12 cellular contexts compared by ENCODE assay signal in genomic region chr6:161101517-161101916, GRCh38.
DNase-seq lines count a peak whose midpoint lies in the region; TF ChIP-seq lines count a peak whose summit lies in the region.
"Had no signal": no experiment of that assay in that cellular context is flagged by ENCODE, and none has a peak within 500 bp of the region (broad histone marks: within the 10 kb centered on the region; RNA-seq: fewer than 3 reads in every experiment).

No MANE protein-coding gene starts in this region.

- H3K4me1 ChIP-seq in sigmoid colon: no peaks in the 10 kb centered on the region
- H3K4me1 ChIP-seq: vagina had no signal

- no peaks in the 10 kb centered on the region for H3K9me3 ChIP-seq in sigmoid colon
- H3K9me3 ChIP-seq: neutrophil, vagina had no signal

- H3K36me3 ChIP-seq in sigmoid colon: peaks cover 5 to 90% (median 22%) of the 10 kb centered on the region in 4 donors

- WGBS in sigmoid colon, 2 donors: 91 to 95% methylated on average over 7 of the region's 7 CpGs

- H3K27me3 ChIP-seq in sigmoid colon: no peaks in the 10 kb centered on the region
- H3K27me3 ChIP-seq: neutrophil, vagina had no signal

- TF ChIP-seq EP300 in sigmoid colon (IDR thresholded peaks at IDR 0.05): no peak

- in situ Hi-C loops in SK-MEL-5 (cut with HindIII; ENCODE audit: low pct_unique_long_range_greater_than_20kb, low sequenced_read_pairs): no loop called here

- H3K27ac ChIP-seq in sigmoid colon: no peak overlapping the region
- H3K27ac ChIP-seq: neutrophil, vagina had no signal

- intact Hi-C loops in sigmoid colon (cut with DNase I): loop anchor here (10.0 kb wide), 1 partner anchor 273 kb away; no protein-coding TSS in a partner anchor

- H3K4me3 ChIP-seq in fibroblast of pulmonary artery (replicated peaks; ENCODE audit: low read depth, low read length) (no peak overlapping the region), sigmoid colon (no peak overlapping the region)
- H3K4me3 ChIP-seq: vagina had no signal

- TF ChIP-seq CTCF in fibroblast of pulmonary artery (IDR thresholded peaks at IDR 0.05; ENCODE audit: low read length, missing control alignments): peak; percentile 17
- TF ChIP-seq CTCF in sigmoid colon (IDR thresholded peaks at IDR 0.05): no peak

- DNase-seq in NCI-H82 (lab: John Stamatoyannopoulos, UW) (peak; percentile 44), NCI-H82 treated with DMSO at 0.1 percent for 48 hours (lab: John Stamatoyannopoulos, UW; ENCODE audit: unreplicated experiment) (no peak), SK-MEL-5 (ENCODE audit: low read depth, low spot score) (peak; percentile 31), fibroblast of pulmonary artery (ENCODE audit: low read depth) (peak; percentile 12), superior temporal gyrus (ENCODE audit: extremely low spot score) (peak; percentile 58), sigmoid colon (no peak), OCI-M2 (lab: John Stamatoyannopoulos, UW; ENCODE audit: unreplicated experiment) (no peak), SKM-1 treated with dmso at 0.1 percent for 144 hours (lab: John Stamatoyannopoulos, UW; ENCODE audit: unreplicated experiment) (no peak)
- DNase-seq: CD8-positive, alpha-beta T cell; GOT3 had no signal

- no peak for TF ChIP-seq POLR2A in sigmoid colon (IDR thresholded peaks at IDR 0.05)

Comparison
In these comparisons a context has a peak if more than half of its experiments do, and no peak if none do; other contexts are left out.
1. DNase-seq: peak in NCI-H82 (single experiment), SK-MEL-5 (single experiment), fibroblast of pulmonary artery (single experiment) and superior temporal gyrus (single experiment); none in NCI-H82 treated with DMSO at 0.1 percent for 48 hours (single experiment), sigmoid colon (single experiment), OCI-M2 (single experiment) and SKM-1 treated with dmso at 0.1 percent for 144 hours (single experiment).